2 cellular contexts compared by ENCODE assay signal in the genomic region with DNA sequence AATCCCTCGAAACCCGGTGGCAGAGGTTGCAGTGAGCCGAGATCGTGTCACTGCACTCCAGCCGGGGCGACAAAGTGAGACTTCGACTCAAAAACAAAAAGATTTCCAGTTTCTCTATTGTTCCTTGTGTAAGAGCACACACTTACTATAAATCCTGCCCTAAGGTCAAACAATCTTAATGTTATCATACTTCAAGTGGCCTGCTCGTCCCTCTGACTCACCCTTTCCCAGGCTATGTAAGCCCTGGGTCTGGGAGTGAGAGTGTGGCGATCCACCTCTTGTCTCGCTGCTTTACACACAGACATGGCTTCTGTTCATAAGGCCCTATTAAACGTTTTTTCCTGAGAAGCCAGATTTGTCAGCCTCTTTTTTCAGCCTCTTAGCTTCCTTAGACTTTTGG.
TF ChIP-seq lines count a peak whose summit lies in the region.

No MANE protein-coding gene starts in this region.

TF ChIP-seq in liver, 16 proteins besides CTCF, POLR2A, EP300 and RAD21:
- TF ChIP-seq REST (IDR thresholded peaks at IDR 0.05), result no peak
TF ChIP-seq in liver: peak in this region for 0.

TF ChIP-seq in HepG2, 621 proteins besides CTCF, POLR2A, EP300 and RAD21:
- no peak for TF ChIP-seq ZNF382 (CRISPR knock-in tag; IDR thresholded peaks at IDR 0.05; ENCODE audit: borderline replicate concordance)
- no peak for TF ChIP-seq ZNF781 (CRISPR knock-in tag; IDR thresholded peaks at IDR 0.05; ENCODE audit: borderline replicate concordance, not compliant biosample characterization)
- TF ChIP-seq KMT2B (CRISPR knock-in tag; IDR thresholded peaks at IDR 0.05), result no peak
- no peak for TF ChIP-seq ZNF530 (CRISPR knock-in tag; IDR thresholded peaks at IDR 0.05; ENCODE audit: low read depth)
- no peak for TF ChIP-seq ZNF775 (CRISPR knock-in tag; IDR thresholded peaks at IDR 0.05; ENCODE audit: borderline replicate concordance)
- no peak for TF ChIP-seq ZNF460 (CRISPR knock-in tag; IDR thresholded peaks at IDR 0.05; ENCODE audit: borderline replicate concordance)
- TF ChIP-seq ZNF556 (CRISPR knock-in tag; IDR thresholded peaks at IDR 0.05; ENCODE audit: borderline replicate concordance), result no peak
- no peak for TF ChIP-seq AHR (CRISPR knock-in tag; IDR thresholded peaks at IDR 0.05)
- TF ChIP-seq HNF4A (CRISPR knock-in tag; IDR thresholded peaks at IDR 0.05), result no peak
TF ChIP-seq in HepG2: peak in this region for 0.
